ENCODE assay signal across 17 cellular contexts in genomic region chr10:32338262-32338661, GRCh38. TPM values are rescaled to one million over a fixed set of nuclear protein-coding genes. Genes with fewer than 3 reads are reported as not detected.
DNase-seq lines count a peak whose midpoint lies in the region; ATAC-seq and TF ChIP-seq lines count a peak whose summit lies in the region.
"Had no signal": no experiment of that assay in that cellular context is flagged by ENCODE, and none has a peak within 500 bp of the region (broad histone marks: within the 10 kb centered on the region; RNA-seq: fewer than 3 reads in every experiment).

No MANE protein-coding gene starts in this region.

- H3K9me3 Mint-ChIP-seq in stimulated activated naive CD8-positive, alpha-beta T cell treated with anti-CD3 and anti-CD28 coated beads, Interleukin-15, Interleukin-2, amounts not matched to agents 100 ng/mL and 50 ng/mL, for 24 hours = no peaks in the 10 kb centered on the region
- no peaks in the 10 kb centered on the region for H3K9me3 Mint-ChIP-seq in activated B cell treated with CpG ODN at 0.5 μM for 24 hours
- H3K9me3 Mint-ChIP-seq in immature natural killer cell = no peaks in the 10 kb centered on the region

- CTCF ChIA-PET in activated B cell treated with CpG ODN at 0.5 μM for 24 hours (lab: Charles Lee) = no interaction called here

- peaks cover 51% of the 10 kb centered on the region for H3K36me3 Mint-ChIP-seq in stimulated activated naive CD8-positive, alpha-beta T cell treated with anti-CD3 and anti-CD28 coated beads, Interleukin-15, Interleukin-2, amounts not matched to agents 100 ng/mL and 50 ng/mL, for 24 hours (ENCODE audit: low read depth)
- H3K36me3 Mint-ChIP-seq in activated B cell treated with CpG ODN at 0.5 μM for 24 hours (ENCODE audit: low read depth) (peaks cover 34% of the 10 kb centered on the region), immature natural killer cell (peaks cover 0 to 3% (median 0%) of the 10 kb centered on the region in 3 donors)

- intact Hi-C loops in activated B cell treated with CpG ODN at 0.5 μM for 24 hours (cut with micrococcal nuclease) = no loop called here

- H3K27ac Mint-ChIP-seq in stimulated activated naive CD8-positive, alpha-beta T cell treated with anti-CD3 and anti-CD28 coated beads, Interleukin-15, Interleukin-2, amounts not matched to agents 100 ng/mL and 50 ng/mL, for 24 hours = peak overlapping the region; percentile 70
- peak overlapping the region; percentile 2 for H3K27ac Mint-ChIP-seq in activated B cell treated with CpG ODN at 0.5 μM for 24 hours
- peak overlapping the region; percentile 32 to 93 (median 62) for H3K27ac Mint-ChIP-seq in immature natural killer cell
- H3K27ac Mint-ChIP-seq: activated CD8-positive, alpha-beta memory T cell treated with anti-CD3 and anti-CD28 coated beads, Interleukin-2, amount 10 ng/mL, durations not matched to agents 7 days and 5 days had no signal

- no peak for ATAC-seq in stimulated activated naive CD8-positive, alpha-beta T cell treated with anti-CD3 and anti-CD28 coated beads, Interleukin-15, Interleukin-2, amounts not matched to agents 100 U/mL and 50 U/mL, for 24 hours
- no peak for ATAC-seq in activated B cell treated with CpG ODN at 0.5 μM for 24 hours (ENCODE audit: low read depth)
- ATAC-seq in GM18520 (IDR thresholded peaks at IDR 0.05; ENCODE audit: unreplicated experiment) = no peak
- ATAC-seq in GM19035 (IDR thresholded peaks at IDR 0.05; ENCODE audit: unreplicated experiment) = no peak
- ATAC-seq in omental fat pad (ENCODE audit: low FRiP score) = no peak
- ATAC-seq: activated CD8-positive, alpha-beta memory T cell treated with anti-CD3 and anti-CD28 coated beads, Interleukin-2, amount 10 ng/mL, durations not matched to agents 7 days and 5 days; left ventricle myocardium superior had no signal

- no peaks in the 10 kb centered on the region for H3K27me3 Mint-ChIP-seq in stimulated activated naive CD8-positive, alpha-beta T cell treated with anti-CD3 and anti-CD28 coated beads, Interleukin-15, Interleukin-2, amounts not matched to agents 100 ng/mL and 50 ng/mL, for 24 hours
- H3K27me3 Mint-ChIP-seq in activated B cell treated with CpG ODN at 0.5 μM for 24 hours (no peaks in the 10 kb centered on the region), immature natural killer cell (ENCODE audit: low read depth in 3 of 3) (peaks cover 0 to 10% (median 4%) of the 10 kb centered on the region in 3 donors)
- H3K27me3 Mint-ChIP-seq: activated CD8-positive, alpha-beta memory T cell treated with anti-CD3 and anti-CD28 coated beads, Interleukin-2, amount 10 ng/mL, durations not matched to agents 7 days and 5 days had no signal

- DNase-seq in stimulated activated naive CD8-positive, alpha-beta T cell treated with anti-CD3 and anti-CD28 coated beads, Interleukin-15, Interleukin-2, amounts not matched to agents 100 U/mL and 50 U/mL, for 24 hours = no peak
- DNase-seq in activated B cell treated with CpG ODN at 0.5 μM for 24 hours (no peak), immature natural killer cell (no peak), omental fat pad (ENCODE audit: low spot score) (no peak), NCI-H187 treated with DMSO at 0.1 percent for 48 hours (lab: John Stamatoyannopoulos, UW) (no peak)
- DNase-seq: activated CD8-positive, alpha-beta memory T cell treated with anti-CD3 and anti-CD28 coated beads, Interleukin-2, amount 10 ng/mL, durations not matched to agents 7 days and 5 days; anterior cingulate cortex; DMS79; left ventricle myocardium superior; NCI-H1105; NCI-H2227 treated with DMSO at 0.1 percent for 48 hours; occipital lobe; stimulated activated CD4-positive, alpha-beta T cell treated with anti-CD3 and anti-CD28 coated beads, Interleukin-12 subunit alpha, Interleukin-12 subunit beta, amount 100 ng/mL, for 4 hours; testis had no signal

- no peak for TF ChIP-seq CTCF in activated B cell treated with CpG ODN at 0.5 μM for 24 hours (IDR thresholded peaks at IDR 0.05)
- TF ChIP-seq CTCF in omental fat pad (IDR thresholded peaks at IDR 0.05) = no peak

- H3K4me1 Mint-ChIP-seq in stimulated activated naive CD8-positive, alpha-beta T cell treated with anti-CD3 and anti-CD28 coated beads, Interleukin-15, Interleukin-2, amounts not matched to agents 100 ng/mL and 50 ng/mL, for 24 hours (ENCODE audit: low read depth) = peaks cover 99% of the 10 kb centered on the region
- H3K4me1 Mint-ChIP-seq in activated B cell treated with CpG ODN at 0.5 μM for 24 hours = peaks cover 92% of the 10 kb centered on the region
- peaks cover 94 to 99% of the 10 kb centered on the region in 2 donors for H3K4me1 Mint-ChIP-seq in immature natural killer cell

- peak overlapping the region; percentile 12 for H3K4me3 Mint-ChIP-seq in stimulated activated naive CD8-positive, alpha-beta T cell treated with anti-CD3 and anti-CD28 coated beads, Interleukin-15, Interleukin-2, amounts not matched to agents 100 ng/mL and 50 ng/mL, for 24 hours
- H3K4me3 Mint-ChIP-seq in activated B cell treated with CpG ODN at 0.5 μM for 24 hours (peak overlapping the region; percentile 3), immature natural killer cell (peak overlapping the region; percentile 1 to 56 (median 25))
- H3K4me3 Mint-ChIP-seq: activated CD8-positive, alpha-beta memory T cell treated with anti-CD3 and anti-CD28 coated beads, Interleukin-2, amount 10 ng/mL, durations not matched to agents 7 days and 5 days had no signal

- POLR2A ChIA-PET in activated B cell treated with CpG ODN at 0.5 μM for 24 hours (lab: Charles Lee) = interaction anchor here (0.7 to 1.5 kb wide), 3 partner anchors 8 to 623 kb away, joined by 3 to 10 read pairs (median 4); no protein-coding TSS in a partner anchor

RNA-seq across cellular contexts. Expression of gene EPC1, which starts 8.7 kb away (rescaled TPM):
- total RNA-seq in activated B cell treated with CpG ODN at 0.5 μM for 24 hours (72.7 and 82.8 TPM in 2 replicates), omental fat pad (10 to 100 TPM; 30.5 to 68.7 (median 34.5) TPM)
- polyA plus RNA-seq in immature natural killer cell = 10 to 100 TPM; 43.1 to 63.4 (median 50.5) TPM

Comparison
In these comparisons a context has a peak if more than half of its experiments do, and no peak if none do; other contexts are left out.
1. H3K27ac Mint-ChIP-seq: peak in every context shown above with its lines; median percentile 70 in stimulated activated naive CD8-positive, alpha-beta T cell treated with anti-CD3 and anti-CD28 coated beads, Interleukin-15, Interleukin-2, amounts not matched to agents 100 ng/mL and 50 ng/mL, for 24 hours; 62 in immature natural killer cell; 2 in activated B cell treated with CpG ODN at 0.5 μM for 24 hours.